In the genomic region with DNA sequence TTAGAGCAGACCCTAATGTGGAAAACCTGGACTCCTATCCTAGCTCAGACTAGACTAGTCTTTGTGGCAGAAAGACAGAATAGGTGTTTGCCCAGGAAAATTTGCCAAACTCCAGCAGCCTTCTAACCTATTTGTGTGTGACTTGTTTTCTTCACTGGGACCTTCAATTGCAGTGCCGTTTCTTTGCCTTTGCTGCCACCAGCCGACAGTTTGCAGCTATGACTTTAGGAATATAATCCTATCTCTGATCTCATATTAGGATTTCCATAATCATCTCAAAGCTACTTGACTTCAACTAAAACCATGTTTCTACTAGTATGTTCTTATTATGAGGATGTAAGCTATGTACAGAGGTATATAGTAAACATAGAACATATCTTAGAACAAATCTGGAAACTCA, we compare ENCODE assay signal across 8 cellular contexts.
A peak's percentile ranks its signal among the peaks of the same experiment; 100 is the strongest.
DNase-seq lines count a peak whose midpoint lies in the region; TF ChIP-seq lines count a peak whose summit lies in the region.

No MANE protein-coding gene starts in this region.

- H3K27me3 Mint-ChIP-seq in endodermal cell (ENCODE audit: insufficient read depth) = no peaks in the 10 kb centered on the region
- H3K27me3 Mint-ChIP-seq in activated T-helper 2 cell treated with anti-CD3 and anti-CD28 coated beads, Interferon-gamma antibody, Interleukin-2, Interleukin-4, amounts not matched to agents 10 μg/mL and 5 μg/mL and 100 μg/mL, durations not matched to agents 14 hours and 24 hours and 36 hours (ENCODE audit: low read depth) = no peaks in the 10 kb centered on the region

- no peak overlapping the region for H3K4me2 ChIP-seq in GM23248 (ENCODE audit: unreplicated experiment)

- H3F3A ChIP-seq in GM23248 (ENCODE audit: insufficient read depth) = no peaks in the 10 kb centered on the region

- no peaks in the 10 kb centered on the region for H3K36me3 Mint-ChIP-seq in endodermal cell (ENCODE audit: low read depth)
- peaks cover 4% of the 10 kb centered on the region for H3K36me3 Mint-ChIP-seq in activated T-helper 2 cell treated with anti-CD3 and anti-CD28 coated beads, Interferon-gamma antibody, Interleukin-2, Interleukin-4, amounts not matched to agents 10 μg/mL and 5 μg/mL and 100 μg/mL, durations not matched to agents 14 hours and 24 hours and 36 hours (ENCODE audit: low read depth)

- H3K9me3 ChIP-seq in GM23248 (ENCODE audit: low read depth) = no peaks in the 10 kb centered on the region
- H3K9me3 ChIP-seq in endodermal cell (ENCODE audit: control insufficient read depth, low read length) = no peaks in the 10 kb centered on the region
- H3K9me3 ChIP-seq in sigmoid colon = no peaks in the 10 kb centered on the region

- H3K9me2 ChIP-seq in GM23248 (ENCODE audit: insufficient read depth) = no peaks in the 10 kb centered on the region

- no peak overlapping the region for H3K27ac ChIP-seq in C4-2B
- H3K27ac ChIP-seq in GM23248 = no peak overlapping the region
- no peak overlapping the region for H3K27ac ChIP-seq in endodermal cell (ENCODE audit: low read depth, low read length)
- H3K27ac ChIP-seq in sigmoid colon = no peak overlapping the region

- WGBS in GM23248 (ENCODE audit: low coverage in 1 of 2, low lambda C conversion rate in 2 of 2, missing lambda C conversion rate in 2 of 2), 2 experiments = 0 to 2% methylated on average over 1 to 2 of the region's 2 CpGs
- 90% methylated on average over 2 of the region's 2 CpGs; no CpG with 5 or more reads in 1 of the 2 experiments for WGBS in endodermal cell (ENCODE audit: insufficient coverage in 1 of 2, insufficient read length in 1 of 2), 2 experiments
- WGBS in sigmoid colon, 2 donors = 23 to 35% methylated on average over 2 of the region's 2 CpGs

- H3K36me3 ChIP-seq in GM23248 (ENCODE audit: low read depth) (no peaks in the 10 kb centered on the region), endodermal cell (ENCODE audit: control insufficient read depth, insufficient read depth, low read length) (no peaks in the 10 kb centered on the region), sigmoid colon (no peaks in the 10 kb centered on the region)

- H3K4me1 Mint-ChIP-seq in endodermal cell = no peaks in the 10 kb centered on the region
- H3K4me1 Mint-ChIP-seq in activated T-helper 2 cell treated with anti-CD3 and anti-CD28 coated beads, Interferon-gamma antibody, Interleukin-2, Interleukin-4, amounts not matched to agents 10 μg/mL and 5 μg/mL and 100 μg/mL, durations not matched to agents 14 hours and 24 hours and 36 hours (ENCODE audit: low read depth) = no peaks in the 10 kb centered on the region

- H4K20me1 ChIP-seq in GM23248 (ENCODE audit: insufficient read depth) = no peaks in the 10 kb centered on the region

- no peak overlapping the region for H3K27ac Mint-ChIP-seq in endodermal cell
- H3K27ac Mint-ChIP-seq in activated T-helper 2 cell treated with anti-CD3 and anti-CD28 coated beads, Interferon-gamma antibody, Interleukin-2, Interleukin-4, amounts not matched to agents 10 μg/mL and 5 μg/mL and 100 μg/mL, durations not matched to agents 14 hours and 24 hours and 36 hours = no peak overlapping the region

- DNase-seq in GM23248 (peak; percentile 52), OCI-M1 (lab: John Stamatoyannopoulos, UW) (peak; percentile 53), endodermal cell (peak; percentile 58), putamen (ENCODE audit: low spot score) (peak; percentile 16), sigmoid colon (no peak), germinal center (ENCODE audit: low spot score) (no peak)
- no peak for DNase-seq in activated T-helper 2 cell treated with anti-CD3 and anti-CD28 coated beads, Interferon-gamma antibody, Interleukin-2, Interleukin-4, amounts not matched to agents 10 μg/mL and 5 μg/mL and 100 μg/mL, durations not matched to agents 14 hours and 24 hours and 36 hours (ENCODE audit: low spot score)

- H3K27me3 ChIP-seq in GM23248 (replicated peaks; ENCODE audit: insufficient read depth) (no peaks in the 10 kb centered on the region), endodermal cell (ENCODE audit: control insufficient read depth, insufficient read depth, low read length, poor library complexity, severe bottlenecking) (no peaks in the 10 kb centered on the region), sigmoid colon (no peaks in the 10 kb centered on the region)

- peaks cover 42% of the 10 kb centered on the region for H3K9me3 Mint-ChIP-seq in endodermal cell
- H3K9me3 Mint-ChIP-seq in activated T-helper 2 cell treated with anti-CD3 and anti-CD28 coated beads, Interferon-gamma antibody, Interleukin-2, Interleukin-4, amounts not matched to agents 10 μg/mL and 5 μg/mL and 100 μg/mL, durations not matched to agents 14 hours and 24 hours and 36 hours = no peaks in the 10 kb centered on the region

- no peak for TF ChIP-seq POLR2A in sigmoid colon (IDR thresholded peaks at IDR 0.05)

- no peak overlapping the region for H3K4me3 Mint-ChIP-seq in endodermal cell
- no peak overlapping the region for H3K4me3 Mint-ChIP-seq in activated T-helper 2 cell treated with anti-CD3 and anti-CD28 coated beads, Interferon-gamma antibody, Interleukin-2, Interleukin-4, amounts not matched to agents 10 μg/mL and 5 μg/mL and 100 μg/mL, durations not matched to agents 14 hours and 24 hours and 36 hours (ENCODE audit: low read depth)

- H3K9ac ChIP-seq in GM23248 (no peak overlapping the region), endodermal cell (ENCODE audit: extremely low read depth, low read length, poor library complexity, severe bottlenecking) (no peak overlapping the region)

- TF ChIP-seq CTCF in C4-2B (conservative IDR thresholded peaks at IDR 0.05) = peak; percentile 77
- peak; percentile 64 for TF ChIP-seq CTCF in endodermal cell (conservative IDR thresholded peaks at IDR 0.05)
- TF ChIP-seq CTCF in sigmoid colon (IDR thresholded peaks at IDR 0.05) = peak in 2 of 4 experiments; percentile 26 to 28

- intact Hi-C loops in sigmoid colon (cut with DNase I) = loop anchor here (5.0 kb wide), 1 partner anchor 117 kb away; a partner anchor contains a TSS
- intact Hi-C loops in activated T-helper 2 cell treated with anti-CD3 and anti-CD28 coated beads, Interferon-gamma antibody, Interleukin-2, Interleukin-4, amounts not matched to agents 10 μg/mL and 5 μg/mL and 100 μg/mL, durations not matched to agents 14 hours and 24 hours and 36 hours (cut with micrococcal nuclease) = no loop called here

- H2AFZ ChIP-seq in GM23248 = no peak overlapping the region

- H3K79me2 ChIP-seq in GM23248 (ENCODE audit: insufficient read depth) = no peaks in the 10 kb centered on the region

- no peak for TF ChIP-seq EP300 in sigmoid colon (IDR thresholded peaks at IDR 0.05)

- H3K4me3 ChIP-seq in GM23248 = no peak overlapping the region
- H3K4me3 ChIP-seq in endodermal cell (ENCODE audit: low read length) = no peak overlapping the region
- H3K4me3 ChIP-seq in sigmoid colon = no peak overlapping the region

- H3K4me1 ChIP-seq in GM23248 (ENCODE audit: insufficient read depth) = no peaks in the 10 kb centered on the region
- no peaks in the 10 kb centered on the region for H3K4me1 ChIP-seq in endodermal cell (ENCODE audit: control insufficient read depth, insufficient read depth, low read length)
- H3K4me1 ChIP-seq in sigmoid colon = no peaks in the 10 kb centered on the region

- in situ Hi-C loops in GM23248 (cut with MboI) = no loop called here

Comparison
In these comparisons a context has a peak if more than half of its experiments do, and no peak if none do; other contexts are left out.
1. DNase-seq: peak in GM23248 (single experiment), OCI-M1 (single experiment), endodermal cell (single experiment) and putamen (single experiment); none in sigmoid colon (single experiment), germinal center (single experiment) and activated T-helper 2 cell treated with anti-CD3 and anti-CD28 coated beads, Interferon-gamma antibody, Interleukin-2, Interleukin-4, amounts not matched to agents 10 μg/mL and 5 μg/mL and 100 μg/mL, durations not matched to agents 14 hours and 24 hours and 36 hours (single experiment).